In genomic region chr14:86462193-86462592, GRCh38 we compare ENCODE assay signal across 10 cellular contexts.
DNase-seq lines count a peak whose midpoint lies in the region; ATAC-seq and TF ChIP-seq lines count a peak whose summit lies in the region.
"Had no signal": no experiment of that assay in that cellular context is flagged by ENCODE, and none has a peak within 500 bp of the region (broad histone marks: within the 10 kb centered on the region; RNA-seq: fewer than 3 reads in every experiment).

No MANE protein-coding gene starts in this region.

- intact Hi-C loops in CD14-positive monocyte (cut with micrococcal nuclease): no loop called here

- TF ChIP-seq CTCF in epithelial cell of esophagus (IDR thresholded peaks at IDR 0.05; ENCODE audit: insufficient read depth, low read depth, low read length, missing control alignments): peak; percentile 59
- no peak for TF ChIP-seq CTCF in CD14-positive monocyte (IDR thresholded peaks at IDR 0.05)

- H3K9me3 Mint-ChIP-seq in CD14-positive monocyte: peaks cover 4 to 14% (median 5%) of the 10 kb centered on the region in 7 donors

- no peak overlapping the region for H3K4me3 ChIP-seq in epithelial cell of esophagus (ENCODE audit: low read length)

- no peak overlapping the region for H3K27ac Mint-ChIP-seq in CD14-positive monocyte

- DNase-seq in NCI-H748 (lab: John Stamatoyannopoulos, UW; ENCODE audit: unreplicated experiment): peak; percentile 52
- DNase-seq in NCI-H748 treated with DMSO at 0.1 percent for 48 hours (lab: John Stamatoyannopoulos, UW): no peak
- DNase-seq in NCI-H82 treated with DMSO at 0.1 percent for 48 hours (lab: John Stamatoyannopoulos, UW; ENCODE audit: unreplicated experiment): peak; percentile 3
- peak; percentile 40 for DNase-seq in epithelial cell of esophagus (ENCODE audit: low read depth)
- DNase-seq in renal cortical epithelial cell (ENCODE audit: low read depth): peak; percentile 27
- no peak for DNase-seq in NCI-H146 (lab: John Stamatoyannopoulos, UW)
- DNase-seq in CD14-positive monocyte (ENCODE audit: low spot score): no peak
- DNase-seq: activated CD4-positive, CD25-positive, alpha-beta regulatory T cell treated with anti-CD3 and anti-CD28 coated beads, Interleukin-2, amount 50 U/mL, for 72 hours; NCI-H1092 treated with DMSO at 0.1 percent for 48 hours had no signal

- peaks cover 5% of the 10 kb centered on the region for H3K4me1 Mint-ChIP-seq in CD14-positive monocyte

- no peak for ATAC-seq in GM21619 (IDR thresholded peaks at IDR 0.05; ENCODE audit: unreplicated experiment)

- no peaks in the 10 kb centered on the region for H3K36me3 Mint-ChIP-seq in CD14-positive monocyte

- no peak overlapping the region for H3K4me3 Mint-ChIP-seq in CD14-positive monocyte

- H3K27me3 Mint-ChIP-seq in CD14-positive monocyte (ENCODE audit: low read depth in 3 of 3): peaks cover 0 to 4% (median 0%) of the 10 kb centered on the region in 3 donors

Comparison
In these comparisons a context has a peak if more than half of its experiments do, and no peak if none do; other contexts are left out.
1. DNase-seq: peak in NCI-H748 (single experiment), NCI-H82 treated with DMSO at 0.1 percent for 48 hours (single experiment), epithelial cell of esophagus (single experiment) and renal cortical epithelial cell (single experiment); none in NCI-H748 treated with DMSO at 0.1 percent for 48 hours (single experiment), NCI-H146 (single experiment) and CD14-positive monocyte (single experiment).